8 cellular contexts compared by ENCODE assay signal in genomic region chr4:107824367-107825071, GRCh38. TPM values are rescaled to one million over a fixed set of nuclear protein-coding genes. Genes with fewer than 3 reads are reported as not detected.
DNase-seq lines count a peak whose midpoint lies in the region; ATAC-seq and TF ChIP-seq lines count a peak whose summit lies in the region.

Gene SGMS2 (plus strand): TSS chr4:107824932. CDS start chr4:107895554, 70,622 bp downstream.

- ATAC-seq in GM21786 (IDR thresholded peaks at IDR 0.05; ENCODE audit: unreplicated experiment) (peak; percentile 63), left colon (peak; percentile 82)

- intact Hi-C loops in left colon (cut with DNase I, micrococcal nuclease): no loop called here

- peak within 1 kb of the TSS; percentile 77 to 97 for H3K27ac ChIP-seq in coronary artery

- in situ Hi-C loops in G401 (cut with HindIII; ENCODE audit: low sequenced_read_pairs): no loop called here
- in situ Hi-C loops in KBM-7 (cut with MboI; ENCODE audit: low pct_unique_long_range_greater_than_20kb, low sequenced_read_pairs): no loop called here

- DNase-seq in G401 (ENCODE audit: low spot score) (peak; percentile 77), KBM-7 (peak; percentile 51), coronary artery (ENCODE audit: low spot score) (peak; percentile 94), left colon (peak; percentile 85 to 92), cortex of kidney (lab: John Stamatoyannopoulos, UW) (no peak)
- DNase-seq in activated CD4-positive, CD25-positive, alpha-beta regulatory T cell treated with anti-CD3 and anti-CD28 coated beads, Interleukin-2, amount 50 U/mL, for 72 hours: peak; percentile 56
- peak; percentile 68 to 76 (median 69) for DNase-seq in stimulated activated CD4-positive, alpha-beta T cell treated with anti-CD3 and anti-CD28 coated beads, Interleukin-12 subunit alpha, Interleukin-12 subunit beta, amount 100 ng/mL, for 48 hours (ENCODE audit: low read depth in 2 of 3, low spot score in 1 of 3)

- TF ChIP-seq CTCF in coronary artery (IDR thresholded peaks at IDR 0.05): no peak

- peak within 1 kb of the TSS; percentile 95 for H3K4me3 ChIP-seq in coronary artery

RNA-seq across cellular contexts. Expression of gene SGMS2, which starts in this region (rescaled TPM):
- not detected in 2 replicates for total RNA-seq in G401 (2014; rRNA removed; shearing (Covaris generic))
- total RNA-seq in left colon: 10 to 100 TPM; 50.3 to 55.9 TPM

Comparison
In these comparisons a context has a peak if more than half of its experiments do, and no peak if none do; other contexts are left out.
1. RNA of gene SGMS2 (total RNA-seq): 50.3 to 55.9 TPM in left colon; not detected in G401; every median in the first group is over 10 times any median in the second.
2. Peak in DNase-seq in G401; RNA of the gene not detected or under 1 TPM.